ENCODE assay signal across 8 cellular contexts in the genomic region with DNA sequence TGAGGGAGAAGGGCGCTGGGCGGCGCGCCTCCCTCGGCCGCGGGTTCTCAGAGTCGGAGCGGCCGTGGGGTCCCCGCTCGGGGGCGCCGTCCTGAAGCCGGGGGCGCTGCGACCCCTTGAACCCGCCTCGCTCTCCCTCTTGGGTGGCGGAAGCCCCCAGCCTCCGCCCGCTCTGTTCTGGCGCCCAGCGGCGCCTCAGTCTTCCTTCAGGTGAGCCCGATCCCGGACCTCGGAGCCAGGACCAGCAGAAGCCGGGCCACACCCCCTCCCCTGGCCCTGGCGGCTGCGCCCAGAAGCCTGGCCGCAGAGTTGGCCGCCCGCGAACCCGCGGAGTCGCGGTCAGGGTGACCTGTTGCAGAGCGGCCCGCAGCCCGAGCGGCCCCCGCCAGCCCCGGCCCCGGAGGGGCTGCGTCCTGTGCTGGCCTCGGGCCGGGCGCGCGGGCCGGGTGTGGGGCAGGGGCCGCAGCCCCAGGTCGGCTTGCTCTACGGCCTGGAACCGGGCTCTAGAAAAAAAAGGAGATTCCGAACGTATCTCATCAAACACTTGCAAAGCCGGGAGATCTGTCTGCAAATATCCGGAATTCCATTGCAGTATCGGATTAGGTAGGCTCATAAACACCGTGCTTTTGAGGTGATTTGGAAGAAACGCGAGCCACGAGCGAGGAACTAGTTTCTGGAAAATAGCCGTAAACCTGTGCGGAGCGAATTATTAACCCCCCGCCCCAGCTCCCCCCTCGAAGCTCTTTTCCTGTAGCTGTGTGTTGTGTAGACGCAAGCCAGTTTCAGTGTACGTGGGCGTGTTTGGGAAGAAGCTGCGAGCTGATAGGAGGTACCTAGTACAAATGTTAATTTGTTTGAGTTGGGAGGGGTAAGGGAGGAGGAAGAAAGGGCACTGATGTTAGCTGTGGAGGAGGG. TPM values are rescaled to one million over a fixed set of nuclear protein-coding genes. Genes with fewer than 3 reads are reported as not detected.
DNase-seq lines count a peak whose midpoint lies in the region; ATAC-seq and TF ChIP-seq lines count a peak whose summit lies in the region.

No MANE protein-coding gene starts in this region.

- no peaks in the 10 kb centered on the region for H3K36me3 ChIP-seq in lung (ENCODE audit: control insufficient read depth in 2 of 2, insufficient read depth in 2 of 2, low read length in 2 of 2)

- no peaks in the 10 kb centered on the region for H3K9me3 Mint-ChIP-seq in effector memory CD8-positive, alpha-beta T cell

- peaks cover 34 to 35% of the 10 kb centered on the region in 2 donors for H3K27me3 Mint-ChIP-seq in effector memory CD8-positive, alpha-beta T cell

- peak; percentile 43 for TF ChIP-seq POLR2A in GM19193 (IDR thresholded peaks at IDR 0.05; ENCODE audit: extremely low read depth, insufficient read depth, insufficient read length)

- H3K4me1 ChIP-seq in lung (ENCODE audit: control insufficient read depth in 2 of 2, insufficient read depth in 2 of 2, low read length in 2 of 2), result no peaks in the 10 kb centered on the region

- peak overlapping the region; percentile 85 for H3K4me3 ChIP-seq in lung

- DNase-seq in Ammon's horn (ENCODE audit: low spot score) (peak; percentile 86), NCI-H526 treated with DMSO at 0.1 percent for 48 hours (lab: John Stamatoyannopoulos, UW) (peak; percentile 97), lung (ENCODE audit: low spot score) (peak; percentile 73)
- peak; percentile 73 for DNase-seq in activated CD8-positive, alpha-beta memory T cell treated with anti-CD3 and anti-CD28 coated beads for 24 hours
- DNase-seq in effector memory CD8-positive, alpha-beta T cell, result peak in 2 of 3 experiments; percentile 9 to 13
- peak; percentile 21 for DNase-seq in stimulated activated CD8-positive, alpha-beta memory T cell treated with anti-CD3 and anti-CD28 coated beads, Interleukin-12 subunit alpha, Interleukin-12 subunit beta, amount 100 ng/mL, for 1 hour (ENCODE audit: low read depth)

- peak overlapping the region; percentile 79 for H3K27ac ChIP-seq in lung (ENCODE audit: low read depth in 1 of 2, low read length in 1 of 2)

- 0 to 1% methylated on average over 52 to 76 of the region's 76 CpGs for WGBS in lung, 2 donors

- H3K36me3 Mint-ChIP-seq in effector memory CD8-positive, alpha-beta T cell (ENCODE audit: insufficient read depth), result no peaks in the 10 kb centered on the region

- H3K27me3 ChIP-seq in lung (ENCODE audit: control insufficient read depth, insufficient read depth), result no peaks in the 10 kb centered on the region

- no peak for TF ChIP-seq CTCF in lung (IDR thresholded peaks at IDR 0.05; ENCODE audit: control extremely low read depth, extremely low read depth)

- H3K4me3 Mint-ChIP-seq in effector memory CD8-positive, alpha-beta T cell, result peak overlapping the region; percentile 70 to 72

- ATAC-seq in HG03354 (IDR thresholded peaks at IDR 0.05; ENCODE audit: poor library complexity, severe bottlenecking, unreplicated experiment), result peak; percentile 77
- ATAC-seq in effector memory CD8-positive, alpha-beta T cell (replicated peaks), result peak; percentile 70
- peak; percentile 83 for ATAC-seq in lung (ENCODE audit: insufficient read depth, low FRiP score)

- peak overlapping the region in 1 of 2 donors; percentile 76 for H3K27ac Mint-ChIP-seq in effector memory CD8-positive, alpha-beta T cell

- H3K9me3 ChIP-seq in lung (ENCODE audit: control insufficient read depth in 2 of 2, insufficient read depth in 1 of 2, low read length in 1 of 2), result no peaks in the 10 kb centered on the region

- peaks cover 7 to 9% of the 10 kb centered on the region in 2 donors for H3K4me1 Mint-ChIP-seq in effector memory CD8-positive, alpha-beta T cell (ENCODE audit: low read depth in 2 of 2)

RNA-seq across cellular contexts. Expression of a gene that starts 0.8 kb away (rescaled TPM):
- total RNA-seq in lung, result 10 to 100 TPM in 1 of 2 donors, 1 to 10 TPM in 1; 8.5 to 33.2 TPM
- 1 to 10 TPM; 1.2 to 1.7 TPM for polyA plus RNA-seq in lung

Comparison
In these comparisons a context has a peak if more than half of its experiments do, and no peak if none do; other contexts are left out.
1. Peak in every context shown above with its lines: DNase-seq, ATAC-seq, H3K4me3 ChIP-seq and H3K27ac ChIP-seq.
2. DNase-seq: peak in every context shown above with its lines; median percentile 97 in NCI-H526 treated with DMSO at 0.1 percent for 48 hours; 86 in Ammon's horn; 73 in activated CD8-positive, alpha-beta memory T cell treated with anti-CD3 and anti-CD28 coated beads for 24 hours; 73 in lung; 21 in stimulated activated CD8-positive, alpha-beta memory T cell treated with anti-CD3 and anti-CD28 coated beads, Interleukin-12 subunit alpha, Interleukin-12 subunit beta, amount 100 ng/mL, for 1 hour; 11 in effector memory CD8-positive, alpha-beta T cell.